2 cellular contexts compared by ENCODE assay signal in the genomic region with DNA sequence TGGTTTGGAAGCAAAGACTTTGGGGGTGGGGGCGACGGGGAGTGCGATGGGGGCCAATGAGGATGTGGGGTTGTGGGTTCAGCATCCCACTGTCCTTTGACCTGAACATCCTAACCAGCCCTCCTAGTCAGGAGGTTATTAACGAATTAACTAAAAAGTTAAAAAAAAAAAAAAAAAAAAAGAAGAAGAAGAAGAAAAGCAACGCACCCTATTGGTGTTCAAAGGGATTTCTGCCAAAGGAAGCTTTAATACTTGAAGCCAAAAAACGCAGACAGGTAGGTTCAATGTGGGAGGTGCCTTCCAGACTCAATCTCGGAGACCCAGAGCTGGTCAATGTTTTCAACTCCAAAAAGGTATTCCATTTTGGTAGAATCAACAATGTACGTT.
TF ChIP-seq lines count a peak whose summit lies in the region.

No MANE protein-coding gene starts in this region.

TF ChIP-seq in SK-N-SH, 30 proteins besides CTCF, POLR2A, EP300 and RAD21 (continued from another document):
- TF ChIP-seq JUND (IDR thresholded peaks at IDR 0.05) (no peak), TCF12 (IDR thresholded peaks at IDR 0.05) (no peak), GABPA (IDR thresholded peaks at IDR 0.05; ENCODE audit: low read depth) (no peak), GATA2 (CRISPR knock-in tag; IDR thresholded peaks at IDR 0.05) (no peak), SMC3 (IDR thresholded peaks at IDR 0.05; ENCODE audit: low read depth, low read length) (no peak), SIN3A (IDR thresholded peaks at IDR 0.05; ENCODE audit: borderline replicate concordance, low read depth, low read length) (no peak)
- TF ChIP-seq, protein P1, sequence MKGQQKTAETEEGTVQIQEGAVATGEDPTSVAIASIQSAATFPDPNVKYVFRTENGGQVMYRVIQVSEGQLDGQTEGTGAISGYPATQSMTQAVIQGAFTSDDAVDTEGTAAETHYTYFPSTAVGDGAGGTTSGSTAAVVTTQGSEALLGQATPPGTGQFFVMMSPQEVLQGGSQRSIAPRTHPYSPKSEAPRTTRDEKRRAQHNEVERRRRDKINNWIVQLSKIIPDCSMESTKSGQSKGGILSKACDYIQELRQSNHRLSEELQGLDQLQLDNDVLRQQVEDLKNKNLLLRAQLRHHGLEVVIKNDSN (IDR thresholded peaks at IDR 0.05; ENCODE audit: borderline replicate concordance, low read depth), result no peak
- TF ChIP-seq, protein P2, sequence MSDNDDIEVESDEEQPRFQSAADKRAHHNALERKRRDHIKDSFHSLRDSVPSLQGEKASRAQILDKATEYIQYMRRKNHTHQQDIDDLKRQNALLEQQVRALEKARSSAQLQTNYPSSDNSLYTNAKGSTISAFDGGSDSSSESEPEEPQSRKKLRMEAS (IDR thresholded peaks at IDR 0.05; ENCODE audit: low read depth), result no peak
TF ChIP-seq in SK-N-SH: peak in this region for 0.

TF ChIP-seq in SK-N-SH treated with all-trans-retinoic acid at 6 μM for 48 hours, 23 proteins besides CTCF, POLR2A, EP300 and RAD21 (continued from another document):
- TF ChIP-seq, protein P3, sequence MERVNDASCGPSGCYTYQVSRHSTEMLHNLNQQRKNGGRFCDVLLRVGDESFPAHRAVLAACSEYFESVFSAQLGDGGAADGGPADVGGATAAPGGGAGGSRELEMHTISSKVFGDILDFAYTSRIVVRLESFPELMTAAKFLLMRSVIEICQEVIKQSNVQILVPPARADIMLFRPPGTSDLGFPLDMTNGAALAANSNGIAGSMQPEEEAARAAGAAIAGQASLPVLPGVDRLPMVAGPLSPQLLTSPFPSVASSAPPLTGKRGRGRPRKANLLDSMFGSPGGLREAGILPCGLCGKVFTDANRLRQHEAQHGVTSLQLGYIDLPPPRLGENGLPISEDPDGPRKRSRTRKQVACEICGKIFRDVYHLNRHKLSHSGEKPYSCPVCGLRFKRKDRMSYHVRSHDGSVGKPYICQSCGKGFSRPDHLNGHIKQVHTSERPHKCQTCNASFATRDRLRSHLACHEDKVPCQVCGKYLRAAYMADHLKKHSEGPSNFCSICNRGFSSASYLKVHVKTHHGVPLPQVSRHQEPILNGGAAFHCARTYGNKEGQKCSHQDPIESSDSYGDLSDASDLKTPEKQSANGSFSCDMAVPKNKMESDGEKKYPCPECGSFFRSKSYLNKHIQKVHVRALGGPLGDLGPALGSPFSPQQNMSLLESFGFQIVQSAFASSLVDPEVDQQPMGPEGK (CRISPR knock-in tag; IDR thresholded peaks at IDR 0.05; ENCODE audit: borderline replicate concordance), result no peak
- TF ChIP-seq, protein P4, sequence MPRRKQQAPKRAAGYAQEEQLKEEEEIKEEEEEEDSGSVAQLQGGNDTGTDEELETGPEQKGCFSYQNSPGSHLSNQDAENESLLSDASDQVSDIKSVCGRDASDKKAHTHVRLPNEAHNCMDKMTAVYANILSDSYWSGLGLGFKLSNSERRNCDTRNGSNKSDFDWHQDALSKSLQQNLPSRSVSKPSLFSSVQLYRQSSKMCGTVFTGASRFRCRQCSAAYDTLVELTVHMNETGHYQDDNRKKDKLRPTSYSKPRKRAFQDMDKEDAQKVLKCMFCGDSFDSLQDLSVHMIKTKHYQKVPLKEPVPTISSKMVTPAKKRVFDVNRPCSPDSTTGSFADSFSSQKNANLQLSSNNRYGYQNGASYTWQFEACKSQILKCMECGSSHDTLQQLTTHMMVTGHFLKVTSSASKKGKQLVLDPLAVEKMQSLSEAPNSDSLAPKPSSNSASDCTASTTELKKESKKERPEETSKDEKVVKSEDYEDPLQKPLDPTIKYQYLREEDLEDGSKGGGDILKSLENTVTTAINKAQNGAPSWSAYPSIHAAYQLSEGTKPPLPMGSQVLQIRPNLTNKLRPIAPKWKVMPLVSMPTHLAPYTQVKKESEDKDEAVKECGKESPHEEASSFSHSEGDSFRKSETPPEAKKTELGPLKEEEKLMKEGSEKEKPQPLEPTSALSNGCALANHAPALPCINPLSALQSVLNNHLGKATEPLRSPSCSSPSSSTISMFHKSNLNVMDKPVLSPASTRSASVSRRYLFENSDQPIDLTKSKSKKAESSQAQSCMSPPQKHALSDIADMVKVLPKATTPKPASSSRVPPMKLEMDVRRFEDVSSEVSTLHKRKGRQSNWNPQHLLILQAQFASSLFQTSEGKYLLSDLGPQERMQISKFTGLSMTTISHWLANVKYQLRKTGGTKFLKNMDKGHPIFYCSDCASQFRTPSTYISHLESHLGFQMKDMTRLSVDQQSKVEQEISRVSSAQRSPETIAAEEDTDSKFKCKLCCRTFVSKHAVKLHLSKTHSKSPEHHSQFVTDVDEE (CRISPR knock-in tag; IDR thresholded peaks at IDR 0.05), result no peak
- TF ChIP-seq ISL1 (CRISPR knock-in tag; IDR thresholded peaks at IDR 0.05) (no peak), TCF4 (CRISPR knock-in tag; IDR thresholded peaks at IDR 0.05; ENCODE audit: borderline replicate concordance) (no peak), SNAI2 (CRISPR knock-in tag; IDR thresholded peaks at IDR 0.05) (no peak), ARNTL (CRISPR knock-in tag; IDR thresholded peaks at IDR 0.05; ENCODE audit: borderline replicate concordance, low read depth) (no peak), ZFP3 (CRISPR knock-in tag; IDR thresholded peaks at IDR 0.05) (no peak)
- TF ChIP-seq, protein P5, sequence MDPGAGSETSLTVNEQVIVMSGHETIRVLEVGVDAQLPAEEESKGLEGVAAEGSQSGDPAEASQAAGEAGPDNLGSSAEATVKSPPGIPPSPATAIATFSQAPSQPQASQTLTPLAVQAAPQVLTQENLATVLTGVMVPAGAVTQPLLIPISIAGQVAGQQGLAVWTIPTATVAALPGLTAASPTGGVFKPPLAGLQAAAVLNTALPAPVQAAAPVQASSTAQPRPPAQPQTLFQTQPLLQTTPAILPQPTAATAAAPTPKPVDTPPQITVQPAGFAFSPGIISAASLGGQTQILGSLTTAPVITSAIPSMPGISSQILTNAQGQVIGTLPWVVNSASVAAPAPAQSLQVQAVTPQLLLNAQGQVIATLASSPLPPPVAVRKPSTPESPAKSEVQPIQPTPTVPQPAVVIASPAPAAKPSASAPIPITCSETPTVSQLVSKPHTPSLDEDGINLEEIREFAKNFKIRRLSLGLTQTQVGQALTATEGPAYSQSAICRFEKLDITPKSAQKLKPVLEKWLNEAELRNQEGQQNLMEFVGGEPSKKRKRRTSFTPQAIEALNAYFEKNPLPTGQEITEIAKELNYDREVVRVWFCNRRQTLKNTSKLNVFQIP (CRISPR knock-in tag; IDR thresholded peaks at IDR 0.05; ENCODE audit: borderline replicate concordance, low read depth), result no peak
